17 cellular contexts compared by ENCODE assay signal in genomic region chr1:214546886-214547641, GRCh38. TPM values are rescaled to one million over a fixed set of nuclear protein-coding genes. Genes with fewer than 3 reads are reported as not detected.
A peak's percentile ranks its signal among the peaks of the same experiment; 100 is the strongest.
DNase-seq lines count a peak whose midpoint lies in the region; ATAC-seq, FAIRE-seq and TF ChIP-seq lines count a peak whose summit lies in the region.
"Had no signal": no experiment of that assay in that cellular context is flagged by ENCODE, and none has a peak within 500 bp of the region (broad histone marks: within the 10 kb centered on the region; RNA-seq: fewer than 3 reads in every experiment).

No MANE protein-coding gene starts in this region.

- no peak overlapping the region for H3K4me3 ChIP-seq in hepatocyte
- H3K4me3 ChIP-seq in gastrocnemius medialis: peak overlapping the region in 2 of 4 donors; percentile 4 to 9
- H3K4me3 ChIP-seq in small intestine (ENCODE audit: low read depth in 1 of 2, low read length in 2 of 2): no peak overlapping the region

- peaks cover 67% of the 10 kb centered on the region for H3K4me1 Mint-ChIP-seq in MCF 10A (ENCODE audit: insufficient read depth, unreplicated experiment)
- H3K4me1 Mint-ChIP-seq: memory B cell had no signal

- FAIRE-seq in D721Med (lab: Jason Lieb, UNC) (peak; percentile 11), small intestine (lab: Jason Lieb, UNC) (no peak)
- FAIRE-seq: urothelium cell line had no signal

- H3K27me3 ChIP-seq in hepatocyte (no peaks in the 10 kb centered on the region), gastrocnemius medialis (no peaks in the 10 kb centered on the region), small intestine (ENCODE audit: control insufficient read depth in 2 of 2, insufficient read depth in 2 of 2, low read length in 2 of 2) (peaks cover 0 to 2% of the 10 kb centered on the region in 2 donors)

- H3K4me1 ChIP-seq in hepatocyte (ENCODE audit: insufficient read depth) (no peaks in the 10 kb centered on the region), gastrocnemius medialis (peaks cover 70 to 72% of the 10 kb centered on the region in 2 donors), small intestine (ENCODE audit: control insufficient read depth in 2 of 2, insufficient read depth in 1 of 2, low read depth in 1 of 2, low read length in 1 of 2) (no peaks in the 10 kb centered on the region)

- H2AFZ ChIP-seq in hepatocyte: no peak overlapping the region

- no peaks in the 10 kb centered on the region for H3K27me3 Mint-ChIP-seq in MCF 10A (ENCODE audit: insufficient read depth, unreplicated experiment)

- ATAC-seq in gastrocnemius medialis (no peak), GM21717 (IDR thresholded peaks at IDR 0.05; ENCODE audit: unreplicated experiment) (no peak)

- peak overlapping the region; percentile 69 for H3K27ac ChIP-seq in hepatocyte
- H3K27ac ChIP-seq in gastrocnemius medialis: peak overlapping the region; percentile 93 to 99 (median 95)
- H3K27ac ChIP-seq in small intestine (ENCODE audit: low read depth in 1 of 2, low read length in 1 of 2): no peak overlapping the region

- no peaks in the 10 kb centered on the region for H3K9me3 Mint-ChIP-seq in MCF 10A (ENCODE audit: unreplicated experiment)
- H3K9me3 Mint-ChIP-seq: memory B cell had no signal

- H3K36me3 Mint-ChIP-seq in MCF 10A (ENCODE audit: insufficient read depth, unreplicated experiment): peaks cover 38% of the 10 kb centered on the region
- H3K36me3 Mint-ChIP-seq: memory B cell had no signal

- H3K4me2 ChIP-seq in hepatocyte: peak overlapping the region; percentile 36

- intact Hi-C loops in MCF 10A (cut with micrococcal nuclease): no loop called here
- intact Hi-C loops in gastrocnemius medialis (cut with DNase I; ENCODE audit: low total_unique reads): no loop called here

- DNase-seq in D721Med (ENCODE audit: insufficient read length, low spot score): no peak
- no peak for DNase-seq in MCF 10A (ENCODE audit: unreplicated experiment)
- no peak for DNase-seq in hepatocyte (ENCODE audit: low spot score)
- no peak for DNase-seq in gastrocnemius medialis
- DNase-seq in middle frontal gyrus (ENCODE audit: extremely low spot score, low spot score): no peak
- no peak for DNase-seq in small intestine
- DNase-seq in GM10248 (ENCODE audit: extremely low spot score): no peak
- DNase-seq: activated CD4-positive, alpha-beta T cell treated with anti-CD3 and anti-CD28 coated beads for 4 hours; activated naive CD4-positive, alpha-beta T cell treated with anti-CD3 and anti-CD28 coated beads, Interleukin-2, amount 50 U/mL, for 16 hours; effector memory CD4-positive, alpha-beta T cell; NCI-H1105; Right ventricle myocardium superior; stimulated activated naive CD4-positive, alpha-beta T cell; T-helper 9 cell had no signal

- H3K36me3 ChIP-seq in hepatocyte (replicated peaks; ENCODE audit: insufficient read depth, low read depth) (no peaks in the 10 kb centered on the region), gastrocnemius medialis (no peaks in the 10 kb centered on the region), small intestine (ENCODE audit: control insufficient read depth in 2 of 2, insufficient read depth in 2 of 2, low read length in 2 of 2) (no peaks in the 10 kb centered on the region)

- H3K79me2 ChIP-seq in hepatocyte: peaks cover 88% of the 10 kb centered on the region

- H4K20me1 ChIP-seq in hepatocyte (ENCODE audit: insufficient read depth, poor library complexity, severe bottlenecking): peaks cover 25% of the 10 kb centered on the region

- POLR2A ChIA-PET in MCF 10A (lab: Yijun Ruan, JAX): interaction anchor here (0.9 to 31.1 kb wide), 14 partner anchors 9 to 159 kb away, joined by 3 to 2189 read pairs (median 61); partner anchors contain the start of gene CENPF
- POLR2A ChIA-PET in GM10248 (lab: Yijun Ruan, JAX): no interaction called here

- H3K27ac Mint-ChIP-seq in MCF 10A (ENCODE audit: low read depth, unreplicated experiment): peak overlapping the region; percentile 90
- H3K27ac Mint-ChIP-seq: memory B cell had no signal

- TF ChIP-seq CTCF in D721Med (IDR thresholded peaks at IDR 0.05; ENCODE audit: insufficient read depth, missing control alignments): no peak
- no peak for TF ChIP-seq CTCF in MCF 10A (IDR thresholded peaks at IDR 0.05; ENCODE audit: unreplicated experiment)
- TF ChIP-seq CTCF in hepatocyte (IDR thresholded peaks at IDR 0.05; ENCODE audit: poor library complexity): no peak
- no peak for TF ChIP-seq CTCF in gastrocnemius medialis (IDR thresholded peaks at IDR 0.05 in 4 of 5, conservative IDR thresholded peaks at IDR 0.05 in 1 of 5)
- TF ChIP-seq CTCF in GM10248 (IDR thresholded peaks at IDR 0.05; ENCODE audit: control extremely low read depth, extremely low read depth, low read depth, missing control alignments): no peak

- TF ChIP-seq POLR2A in gastrocnemius medialis (IDR thresholded peaks at IDR 0.05): peak in 1 of 2 donors; percentile 9

- in situ Hi-C loops in gastrocnemius medialis (cut with MboI; ENCODE audit: low sequenced_read_pairs in 4 of 4): no loop called here

- CTCF ChIA-PET in MCF 10A (lab: Yijun Ruan, JAX): interaction anchor here (0.6 to 12.4 kb wide), 18 partner anchors 9 to 1070 kb away, joined by 3 to 298 read pairs (median 9); no protein-coding TSS in a partner anchor
- CTCF ChIA-PET in GM10248 (lab: Yijun Ruan, JAX): interaction anchor here (1.1 kb wide), 1 partner anchor 10 kb away, joined by 3 read pairs; no protein-coding TSS in a partner anchor

- H3K4me3 Mint-ChIP-seq in MCF 10A (ENCODE audit: unreplicated experiment): peak overlapping the region; percentile 89
- H3K4me3 Mint-ChIP-seq: memory B cell had no signal

- H3K9me3 ChIP-seq in hepatocyte (ENCODE audit: low read depth): no peaks in the 10 kb centered on the region
- no peaks in the 10 kb centered on the region for H3K9me3 ChIP-seq in gastrocnemius medialis
- H3K9me3 ChIP-seq in small intestine (ENCODE audit: control insufficient read depth, low read depth): no peaks in the 10 kb centered on the region

- BruUV-seq in MCF 10A (replicated peaks; lab: Mats Ljungman, UMichigan): no TSS peak

- no peaks in the 10 kb centered on the region for H3K9me2 ChIP-seq in hepatocyte (replicated peaks; ENCODE audit: insufficient read depth)

- WGBS in hepatocyte (ENCODE audit: low lambda C conversion rate, missing lambda C conversion rate): 66% methylated on average over 6 of the region's 6 CpGs
- WGBS in small intestine, 3 donors: 63 to 76% (median 69%) methylated on average over 6 of the region's 6 CpGs

RNA-seq across cellular contexts. Expression of gene PTPN14, which starts 4.3 kb away (rescaled TPM):
- total RNA-seq in MCF 10A (2022): 240 and 243 TPM in 2 replicates
- 17.9 and 21.7 TPM in 2 replicates for total RNA-seq in hepatocyte
- polyA plus RNA-seq in hepatocyte: 7.3 and 9.5 TPM in 2 replicates
- total RNA-seq in gastrocnemius medialis: 10 to 100 TPM; 42.8 to 63.8 (median 50.4) TPM
- 1 to 10 TPM in 1 of 3 donors, under 1 TPM in 2; 0.45 to 5.8 (median 0.54) TPM for polyA plus RNA-seq in small intestine

RNA-seq across cellular contexts. Expression of gene CENPF, which starts 55.9 kb away (rescaled TPM):
- total RNA-seq in MCF 10A (2022) (88.8 and 135 TPM in 2 replicates), hepatocyte (16.8 and 18.3 TPM in 2 replicates), gastrocnemius medialis (1 to 10 TPM in 2 of 4 donors, under 1 TPM in 2; 0.25 to 1.9 (median 0.92) TPM)
- polyA plus RNA-seq in hepatocyte (8.3 and 15.3 TPM in 2 replicates), small intestine (10 to 100 TPM in 1 of 3 donors, 1 to 10 TPM in 1, under 1 TPM in 1; under 0.01 to 27.5 (median 1.3) TPM)

Comparison
In these comparisons a context has a peak if more than half of its experiments do, and no peak if none do; other contexts are left out.
1. H3K27ac ChIP-seq: peak in hepatocyte (single experiment) and gastrocnemius medialis (4 of 4); none in small intestine (0 of 2).